In genomic region chr14:60250318-60251035, GRCh38 we compare ENCODE assay signal across 8 cellular contexts. TPM values are rescaled to one million over a fixed set of nuclear protein-coding genes. Genes with fewer than 3 reads are reported as not detected.
DNase-seq lines count a peak whose midpoint lies in the region; ATAC-seq and FAIRE-seq lines count a peak whose summit lies in the region.

No MANE protein-coding gene starts in this region.

- no peak overlapping the region for H3K9ac ChIP-seq in neuronal stem cell (ENCODE audit: low read depth, low read length, poor library complexity)

- H2BK12ac ChIP-seq in neuronal stem cell (ENCODE audit: low read length) = no peak overlapping the region

- no peak overlapping the region for H3K14ac ChIP-seq in neuronal stem cell (ENCODE audit: low read length)

- H2BK15ac ChIP-seq in neuronal stem cell (ENCODE audit: low read length) = no peak overlapping the region

- no peaks in the 10 kb centered on the region for H3K36me3 ChIP-seq in neuronal stem cell (replicated peaks in 1 of 2; ENCODE audit: control insufficient read depth in 2 of 2, insufficient read depth in 2 of 2, low read length in 2 of 2)

- H2AFZ ChIP-seq in neuronal stem cell (ENCODE audit: low read length) = peak overlapping the region; percentile 85

- no CpG with 5 or more reads among the region's 6 CpGs for WGBS in neuronal stem cell (ENCODE audit: extremely low coverage in 2 of 2, insufficient read length in 2 of 2, insufficient replicate concordance in 1 of 2), 2 donors

- no peak overlapping the region for H2BK5ac ChIP-seq in neuronal stem cell (ENCODE audit: low read length)

- DNase-seq in A172 (ENCODE audit: low spot score) (peak; percentile 2), RCC 7860 (ENCODE audit: low spot score) (peak; percentile 21), epithelial cell of prostate (ENCODE audit: low read depth, low spot score) (no peak), neuronal stem cell (ENCODE audit: low spot score) (peak; percentile 9)

- H3K4me2 ChIP-seq in neuronal stem cell (ENCODE audit: insufficient read depth, low read length, poor library complexity, severe bottlenecking) = peak overlapping the region; percentile 56

- no peak overlapping the region for H3K23ac ChIP-seq in neuronal stem cell (ENCODE audit: low read depth, low read length, poor library complexity)

- ATAC-seq in GM19035 (IDR thresholded peaks at IDR 0.05; ENCODE audit: unreplicated experiment) (no peak), GM18517 (IDR thresholded peaks at IDR 0.05; ENCODE audit: unreplicated experiment) (no peak), GM19328 (IDR thresholded peaks at IDR 0.05; ENCODE audit: unreplicated experiment) (no peak)

- no peaks in the 10 kb centered on the region for H3K27me3 ChIP-seq in neuronal stem cell (ENCODE audit: control insufficient read depth in 3 of 3, insufficient read depth in 3 of 3, low read depth in 1 of 3, low read length in 3 of 3)

- H3K4ac ChIP-seq in neuronal stem cell (ENCODE audit: low read length) = no peak overlapping the region

- peak overlapping the region; percentile 89 for H3K27ac ChIP-seq in epithelial cell of prostate
- H3K27ac ChIP-seq in neuronal stem cell (replicated peaks; ENCODE audit: low read length) = peak overlapping the region; percentile 97

- H4K8ac ChIP-seq in neuronal stem cell (ENCODE audit: low read depth, low read length) = no peak overlapping the region

- H2BK120ac ChIP-seq in neuronal stem cell (ENCODE audit: low read depth, low read length) = no peak overlapping the region

- H3K4me1 ChIP-seq in neuronal stem cell (ENCODE audit: control insufficient read depth in 2 of 2, insufficient read depth in 1 of 2, low read depth in 1 of 2, low read length in 2 of 2) = peaks cover 3 to 7% of the 10 kb centered on the region in 2 donors

- H3K9me3 ChIP-seq in neuronal stem cell (replicated peaks in 1 of 2; ENCODE audit: control insufficient read depth in 2 of 2, insufficient read depth in 1 of 2, low read depth in 1 of 2, low read length in 2 of 2) = no peaks in the 10 kb centered on the region

- H2AK5ac ChIP-seq in neuronal stem cell (ENCODE audit: low read depth, low read length) = no peak overlapping the region

- FAIRE-seq in G401.6 (lab: Jason Lieb, UNC) (peak; percentile 31), RCC 7860 (lab: Jason Lieb, UNC) (peak; percentile 63)

- H4K91ac ChIP-seq in neuronal stem cell (ENCODE audit: low read depth, low read length, poor library complexity) = no peak overlapping the region

- H3K79me1 ChIP-seq in neuronal stem cell (ENCODE audit: low read depth, low read length) = no peaks in the 10 kb centered on the region

- peak overlapping the region; percentile 71 to 87 for H3K4me3 ChIP-seq in neuronal stem cell (ENCODE audit: low read length in 2 of 2)

- no peak overlapping the region for H3K18ac ChIP-seq in neuronal stem cell (ENCODE audit: low read length)

RNA-seq across cellular contexts. Expression of gene PPM1A, which starts 1.5 kb away (rescaled TPM):
- 12.7 and 19.0 TPM in 2 replicates for total RNA-seq in A172 (2014; rRNA removed; shearing (Covaris generic))
- polyA plus RNA-seq in neuronal stem cell (2013, experiment 1 of 2) = 27.6 TPM
- 28.1 TPM for polyA plus RNA-seq in neuronal stem cell (2013, experiment 2 of 2)
